Comparison of ENCODE assay signal across 19 cellular contexts in the genomic region with DNA sequence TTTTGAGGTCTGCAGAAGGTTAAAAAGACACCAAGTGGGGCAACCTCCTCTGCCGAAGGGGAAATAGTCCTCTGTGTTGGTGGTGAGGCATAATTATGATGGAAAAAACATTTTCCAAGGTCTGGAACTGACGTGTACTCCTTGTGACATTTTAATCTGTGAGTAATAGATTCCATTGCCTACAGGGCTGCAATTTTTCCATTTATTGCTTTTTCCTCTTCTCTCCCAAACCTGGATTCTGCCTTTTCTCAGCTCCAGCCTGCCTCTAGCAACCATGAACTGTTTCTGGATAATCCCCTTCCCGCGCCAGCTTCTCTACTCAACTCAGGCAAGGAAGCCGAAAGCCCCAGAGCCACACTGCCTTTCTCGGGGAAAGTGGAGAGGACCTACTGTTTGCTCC.
DNase-seq lines count a peak whose midpoint lies in the region; ATAC-seq, FAIRE-seq and TF ChIP-seq lines count a peak whose summit lies in the region.
"Had no signal": no experiment of that assay in that cellular context is flagged by ENCODE, and none has a peak within 500 bp of the region (broad histone marks: within the 10 kb centered on the region; RNA-seq: fewer than 3 reads in every experiment).

No MANE protein-coding gene starts in this region.

- peak overlapping the region; percentile 8 for H3K4me2 ChIP-seq in smooth muscle cell

- no peaks in the 10 kb centered on the region for H4K20me1 ChIP-seq in smooth muscle cell (ENCODE audit: low read depth)

- no peak for ATAC-seq in HG03097 (IDR thresholded peaks at IDR 0.05; ENCODE audit: low FRiP score, unreplicated experiment)

- H3K27me3 ChIP-seq in smooth muscle cell (ENCODE audit: low read depth), result no peaks in the 10 kb centered on the region
- H3K27me3 ChIP-seq: sigmoid colon had no signal

- H3K4me3 ChIP-seq in foreskin fibroblast (ENCODE audit: low read depth in 1 of 2, low read length in 2 of 2), result no peak overlapping the region
- H3K4me3 ChIP-seq in smooth muscle cell, result no peak overlapping the region
- H3K4me3 ChIP-seq: sigmoid colon had no signal

- TF ChIP-seq CTCF in foreskin fibroblast (IDR thresholded peaks at IDR 0.05; ENCODE audit: low read depth, low read length) (no peak), smooth muscle cell (IDR thresholded peaks at IDR 0.05; ENCODE audit: borderline replicate concordance, insufficient read depth, poor library complexity, severe bottlenecking) (no peak)

- no peak for FAIRE-seq in frontal cortex (lab: Jason Lieb, UNC)

- no peaks in the 10 kb centered on the region for H3K9me3 ChIP-seq in smooth muscle cell (replicated peaks; ENCODE audit: low read depth)
- H3K9me3 ChIP-seq: sigmoid colon had no signal

- peak overlapping the region; percentile 35 for H3K9ac ChIP-seq in smooth muscle cell (ENCODE audit: low read depth)

- peak overlapping the region; percentile 20 for H2AFZ ChIP-seq in smooth muscle cell (ENCODE audit: low read depth)

- DNase-seq in GM03348 (ENCODE audit: low spot score) (peak; percentile 49), amniotic epithelial cell (ENCODE audit: low read depth) (peak; percentile 79), foreskin fibroblast (peak; percentile 68 to 79), smooth muscle cell (lab: John Stamatoyannopoulos, UW; ENCODE audit: unreplicated experiment) (peak; percentile 6), frontal cortex (ENCODE audit: low spot score in 2 of 2) (no peak), SHP77 (lab: John Stamatoyannopoulos, UW) (no peak), NCI-H748 treated with DMSO at 0.1 percent for 48 hours (lab: John Stamatoyannopoulos, UW) (no peak)
- DNase-seq: activated CD4-positive, alpha-beta T cell treated with anti-CD3 and anti-CD28 coated beads, Interleukin-2, amount 50 U/mL, for 1 hour; activated T-cell treated with anti-CD3 and anti-CD28 coated beads, Interleukin-2, amount 50 U/mL, for 48 hours; amygdala; effector CD8-positive, alpha-beta T cell; H7; hippocampal formation; NCI-H187; NCI-H526 treated with DMSO at 0.1 percent for 48 hours; sigmoid colon; stimulated activated naive CD4-positive, alpha-beta T cell; T1000 had no signal

- H3K27ac ChIP-seq in smooth muscle cell (ENCODE audit: low read depth), result peak overlapping the region; percentile 75
- H3K27ac ChIP-seq: sigmoid colon had no signal

- H3K36me3 ChIP-seq in smooth muscle cell (ENCODE audit: low read depth), result no peaks in the 10 kb centered on the region
- H3K36me3 ChIP-seq: sigmoid colon had no signal

- WGBS in smooth muscle cell (ENCODE audit: low lambda C conversion rate), result 40% methylated on average over 6 of the region's 6 CpGs

- H3K4me1 ChIP-seq in smooth muscle cell (ENCODE audit: low read depth), result peaks cover 8% of the 10 kb centered on the region

- peaks cover 3% of the 10 kb centered on the region for H3F3A ChIP-seq in smooth muscle cell (ENCODE audit: low read depth)

- no peaks in the 10 kb centered on the region for H3K79me2 ChIP-seq in smooth muscle cell (ENCODE audit: low read depth)

Comparison
In these comparisons a context has a peak if more than half of its experiments do, and no peak if none do; other contexts are left out.
1. DNase-seq: peak in GM03348 (single experiment), amniotic epithelial cell (single experiment), foreskin fibroblast (2 of 2) and smooth muscle cell (single experiment); none in frontal cortex (0 of 2), SHP77 (0 of 2) and NCI-H748 treated with DMSO at 0.1 percent for 48 hours (single experiment).